29 cellular contexts compared by ENCODE assay signal in genomic region chr16:88653606-88654362, GRCh38. TPM values are rescaled to one million over a fixed set of nuclear protein-coding genes. Genes with fewer than 3 reads are reported as not detected.
DNase-seq lines count a peak whose midpoint lies in the region; ATAC-seq lines count a peak whose summit lies in the region.
"Had no signal": no experiment of that assay in that cellular context is flagged by ENCODE, and none has a peak within 500 bp of the region (broad histone marks: within the 10 kb centered on the region; RNA-seq: fewer than 3 reads in every experiment).

No MANE protein-coding gene starts in this region.

- CTCF ChIA-PET in activated CD4-positive, alpha-beta T cell treated with anti-CD3 and anti-CD28 coated beads, Interleukin-2, amount 10 ng/mL, durations not matched to agents 7 days and 5 days (lab: Charles Lee), result interaction anchor here (0.6 kb wide), 1 partner anchor 130 kb away, joined by 3 read pairs; no protein-coding TSS in a partner anchor

- no peak overlapping the region for H3K4me3 ChIP-seq in BLaER1 treated with 17β-estradiol and CSF1 and Interleukin-3, amounts not matched to agents 10 nM and 100 nM
- H3K4me3 ChIP-seq: ascending aorta, cardiac muscle cell, gastrocnemius medialis, skin epidermis had no signal

- no peaks in the 10 kb centered on the region for H3K9me3 ChIP-seq in BLaER1 treated with 17β-estradiol and CSF1 and Interleukin-3, amounts not matched to agents 10 nM and 100 nM (replicated peaks in 1 of 11)
- H3K9me3 ChIP-seq: ascending aorta, Caco-2, gastrocnemius medialis had no signal

- peaks cover 8% of the 10 kb centered on the region for H3K36me3 Mint-ChIP-seq in activated CD4-positive, alpha-beta T cell treated with anti-CD3 and anti-CD28 coated beads, Interleukin-2, amount 10 ng/mL, durations not matched to agents 7 days and 5 days (ENCODE audit: low read depth)
- peaks cover 16% of the 10 kb centered on the region for H3K36me3 Mint-ChIP-seq in activated T-helper 1 cell treated with anti-CD3 and anti-CD28 coated beads, Interleukin-12 subunit alpha, Interleukin-12 subunit beta, Interleukin-2, Interleukin-4 antibody, amounts not matched to agents 30 ng/mL and 10 ng/mL and 1 ng/mL, durations not matched to agents 14 hours and 24 hours and 36 hours (ENCODE audit: low read depth)
- H3K36me3 Mint-ChIP-seq in naive thymus-derived CD8-positive, alpha-beta T cell, result peaks cover 0 to 15% (median 2%) of the 10 kb centered on the region in 3 donors
- H3K36me3 Mint-ChIP-seq: type B pancreatic cell had no signal

- peak overlapping the region in 2 of 11 experiments; percentile 96 to 97; a peak in 3 of 22 replicates for H3K9ac ChIP-seq in BLaER1 treated with 17β-estradiol and CSF1 and Interleukin-3, amounts not matched to agents 10 nM and 100 nM

- peak overlapping the region; percentile 87 for H3K27ac Mint-ChIP-seq in activated CD4-positive, alpha-beta T cell treated with anti-CD3 and anti-CD28 coated beads, Interleukin-2, amount 10 ng/mL, durations not matched to agents 7 days and 5 days
- peak overlapping the region; percentile 44 for H3K27ac Mint-ChIP-seq in activated T-helper 1 cell treated with anti-CD3 and anti-CD28 coated beads, Interleukin-12 subunit alpha, Interleukin-12 subunit beta, Interleukin-2, Interleukin-4 antibody, amounts not matched to agents 30 ng/mL and 10 ng/mL and 1 ng/mL, durations not matched to agents 14 hours and 24 hours and 36 hours
- peak overlapping the region in 8 of 10 donors; percentile 48 to 89 (median 74) for H3K27ac Mint-ChIP-seq in naive thymus-derived CD8-positive, alpha-beta T cell
- H3K27ac Mint-ChIP-seq: type B pancreatic cell had no signal

- H3K27ac ChIP-seq in BLaER1 treated with 17β-estradiol and CSF1 and Interleukin-3, amounts not matched to agents 10 nM and 100 nM, result peak overlapping the region in 3 of 11 experiments; percentile 97 to 99 (median 97); a peak in 2 of 22 replicates
- H3K27ac ChIP-seq: ascending aorta, cardiac muscle cell, gastrocnemius medialis, skin epidermis had no signal

- no peaks in the 10 kb centered on the region for H3K27me3 ChIP-seq in BLaER1 treated with 17β-estradiol and CSF1 and Interleukin-3, amounts not matched to agents 10 nM and 100 nM
- H3K27me3 ChIP-seq: ascending aorta, cardiac muscle cell, gastrocnemius medialis had no signal

- H3K36me3 ChIP-seq in BLaER1 treated with 17β-estradiol and CSF1 and Interleukin-3, amounts not matched to agents 10 nM and 100 nM, result peaks cover 11 to 63% (median 26%) of the 10 kb centered on the region in 11 experiments; a peak in 21 of 22 replicates

- peak overlapping the region in 9 of 11 experiments; percentile 15 to 100 (median 99); a peak in 11 of 22 replicates for H3K4me2 ChIP-seq in BLaER1 treated with 17β-estradiol and CSF1 and Interleukin-3, amounts not matched to agents 10 nM and 100 nM

- DNase-seq in activated CD4-positive, alpha-beta T cell treated with anti-CD3 and anti-CD28 coated beads, Interleukin-2, amount 10 ng/mL, durations not matched to agents 7 days and 5 days, result no peak
- no peak for DNase-seq in activated CD4-positive, alpha-beta T cell treated with anti-CD3 and anti-CD28 coated beads for 1 hour
- no peak for DNase-seq in activated T-helper 1 cell treated with anti-CD3 and anti-CD28 coated beads, Interleukin-12 subunit alpha, Interleukin-12 subunit beta, Interleukin-2, Interleukin-4 antibody, amounts not matched to agents 30 ng/mL and 10 ng/mL and 1 ng/mL, durations not matched to agents 14 hours and 24 hours and 36 hours (ENCODE audit: low spot score)
- DNase-seq in naive thymus-derived CD8-positive, alpha-beta T cell, result no peak
- no peak for DNase-seq in NCI-H2081 treated with DMSO at 0.1 percent for 48 hours (lab: John Stamatoyannopoulos, UW)
- DNase-seq in SIG-M5 treated with dmso at 0.1 percent for 504 hours (lab: John Stamatoyannopoulos, UW; ENCODE audit: unreplicated experiment), result no peak
- no peak for DNase-seq in islet precursor cell
- DNase-seq: activated naive CD4-positive, alpha-beta T cell treated with Interleukin-2 at 50 U/mL for 16 hours; activated T-cell treated with anti-CD3 and anti-CD28 coated beads, Interleukin-2, amount 50 U/mL, for 1 hour; Caco-2; gastrocnemius medialis; GDM1; H7; hippocampal formation; IMR-90; mesenchymal stem cell; NCI-H1092 treated with DMSO at 0.1 percent for 48 hours; NCI-H187; NCI-H524 treated with DMSO at 0.1 percent for 48 hours; NK-92 treated with Interleukin-12 subunit alpha and Interleukin-12 subunit beta, amount 100 ng/mL, for 24 hours; occipital lobe; PC-3 had no signal

- H4K20me1 ChIP-seq in BLaER1 treated with 17β-estradiol and CSF1 and Interleukin-3, amounts not matched to agents 10 nM and 100 nM, result peaks cover 17 to 54% (median 20%) of the 10 kb centered on the region in 11 experiments

- H3K4me1 Mint-ChIP-seq in activated CD4-positive, alpha-beta T cell treated with anti-CD3 and anti-CD28 coated beads, Interleukin-2, amount 10 ng/mL, durations not matched to agents 7 days and 5 days, result peaks cover 22% of the 10 kb centered on the region
- H3K4me1 Mint-ChIP-seq in activated T-helper 1 cell treated with anti-CD3 and anti-CD28 coated beads, Interleukin-12 subunit alpha, Interleukin-12 subunit beta, Interleukin-2, Interleukin-4 antibody, amounts not matched to agents 30 ng/mL and 10 ng/mL and 1 ng/mL, durations not matched to agents 14 hours and 24 hours and 36 hours (ENCODE audit: low read depth), result peaks cover 13% of the 10 kb centered on the region
- H3K4me1 Mint-ChIP-seq in naive thymus-derived CD8-positive, alpha-beta T cell, result peaks cover 8 to 33% (median 23%) of the 10 kb centered on the region in 4 donors

- H3K4me3 Mint-ChIP-seq in activated CD4-positive, alpha-beta T cell treated with anti-CD3 and anti-CD28 coated beads, Interleukin-2, amount 10 ng/mL, durations not matched to agents 7 days and 5 days, result no peak overlapping the region
- no peak overlapping the region for H3K4me3 Mint-ChIP-seq in activated T-helper 1 cell treated with anti-CD3 and anti-CD28 coated beads, Interleukin-12 subunit alpha, Interleukin-12 subunit beta, Interleukin-2, Interleukin-4 antibody, amounts not matched to agents 30 ng/mL and 10 ng/mL and 1 ng/mL, durations not matched to agents 14 hours and 24 hours and 36 hours
- peak overlapping the region in 2 of 10 donors; percentile 37 to 47 for H3K4me3 Mint-ChIP-seq in naive thymus-derived CD8-positive, alpha-beta T cell
- H3K4me3 Mint-ChIP-seq: type B pancreatic cell had no signal

- POLR2A ChIA-PET in activated CD4-positive, alpha-beta T cell treated with anti-CD3 and anti-CD28 coated beads, Interleukin-2, amount 10 ng/mL, durations not matched to agents 7 days and 5 days (lab: Charles Lee), result no interaction called here
- POLR2A ChIA-PET in naive thymus-derived CD8-positive, alpha-beta T cell (lab: Charles Lee), result interaction anchor here (1.6 to 2.5 kb wide), 2 partner anchors 17 to 49 kb away, joined by 5 to 7 read pairs; no protein-coding TSS in a partner anchor

- H3K27me3 Mint-ChIP-seq in activated CD4-positive, alpha-beta T cell treated with anti-CD3 and anti-CD28 coated beads, Interleukin-2, amount 10 ng/mL, durations not matched to agents 7 days and 5 days, result no peaks in the 10 kb centered on the region
- no peaks in the 10 kb centered on the region for H3K27me3 Mint-ChIP-seq in activated T-helper 1 cell treated with anti-CD3 and anti-CD28 coated beads, Interleukin-12 subunit alpha, Interleukin-12 subunit beta, Interleukin-2, Interleukin-4 antibody, amounts not matched to agents 30 ng/mL and 10 ng/mL and 1 ng/mL, durations not matched to agents 14 hours and 24 hours and 36 hours (ENCODE audit: insufficient read depth)
- no peaks in the 10 kb centered on the region for H3K27me3 Mint-ChIP-seq in naive thymus-derived CD8-positive, alpha-beta T cell
- H3K27me3 Mint-ChIP-seq: type B pancreatic cell had no signal

- intact Hi-C loops in activated T-helper 1 cell treated with anti-CD3 and anti-CD28 coated beads, Interleukin-12 subunit alpha, Interleukin-12 subunit beta, Interleukin-2, Interleukin-4 antibody, amounts not matched to agents 30 ng/mL and 10 ng/mL and 1 ng/mL, durations not matched to agents 14 hours and 24 hours and 36 hours (cut with micrococcal nuclease), result no loop called here

- no peak for ATAC-seq in naive thymus-derived CD8-positive, alpha-beta T cell
- ATAC-seq: esophagus mucosa, gastrocnemius medialis, PC-3, Right ventricle myocardium inferior had no signal

- H3K9me3 Mint-ChIP-seq in activated CD4-positive, alpha-beta T cell treated with anti-CD3 and anti-CD28 coated beads, Interleukin-2, amount 10 ng/mL, durations not matched to agents 7 days and 5 days, result no peaks in the 10 kb centered on the region
- H3K9me3 Mint-ChIP-seq in activated T-helper 1 cell treated with anti-CD3 and anti-CD28 coated beads, Interleukin-12 subunit alpha, Interleukin-12 subunit beta, Interleukin-2, Interleukin-4 antibody, amounts not matched to agents 30 ng/mL and 10 ng/mL and 1 ng/mL, durations not matched to agents 14 hours and 24 hours and 36 hours, result no peaks in the 10 kb centered on the region
- H3K9me3 Mint-ChIP-seq in naive thymus-derived CD8-positive, alpha-beta T cell, result no peaks in the 10 kb centered on the region
- H3K9me3 Mint-ChIP-seq: type B pancreatic cell had no signal

- H3K4me1 ChIP-seq in BLaER1 treated with 17β-estradiol and CSF1 and Interleukin-3, amounts not matched to agents 10 nM and 100 nM, result peaks cover 58 to 90% (median 82%) of the 10 kb centered on the region in 10 experiments

RNA-seq across cellular contexts. Expression of gene CYBA, which starts 2.9 kb away (rescaled TPM):
- 100 to 1,000 TPM; 486 to 586 TPM for total RNA-seq in activated CD4-positive, alpha-beta T cell treated with anti-CD3 and anti-CD28 coated beads, Interleukin-2, amount 10 ng/mL, durations not matched to agents 7 days and 5 days
- 218 and 219 TPM in 2 replicates for total RNA-seq in activated T-helper 1 cell treated with anti-CD3 and anti-CD28 coated beads, Interleukin-12 subunit alpha, Interleukin-12 subunit beta, Interleukin-2, Interleukin-4 antibody, amounts not matched to agents 30 ng/mL and 10 ng/mL and 1 ng/mL, durations not matched to agents 14 hours and 24 hours and 36 hours
- total RNA-seq in naive thymus-derived CD8-positive, alpha-beta T cell, result 100 to 1,000 TPM; 231 to 235 TPM
- 100 to 1,000 TPM; 625 to 787 (median 649) TPM for polyA plus RNA-seq in naive thymus-derived CD8-positive, alpha-beta T cell
- total RNA-seq: PC-3 had no signal

RNA-seq across cellular contexts. Expression of gene MVD, which starts 9.1 kb away (rescaled TPM):
- total RNA-seq in activated CD4-positive, alpha-beta T cell treated with anti-CD3 and anti-CD28 coated beads, Interleukin-2, amount 10 ng/mL, durations not matched to agents 7 days and 5 days, result 10 to 100 TPM; 65.3 to 72.3 TPM
- 88.8 and 90.0 TPM in 2 replicates for total RNA-seq in activated T-helper 1 cell treated with anti-CD3 and anti-CD28 coated beads, Interleukin-12 subunit alpha, Interleukin-12 subunit beta, Interleukin-2, Interleukin-4 antibody, amounts not matched to agents 30 ng/mL and 10 ng/mL and 1 ng/mL, durations not matched to agents 14 hours and 24 hours and 36 hours
- 10 to 100 TPM; 40.2 to 42.7 TPM for total RNA-seq in naive thymus-derived CD8-positive, alpha-beta T cell
- 10 to 100 TPM; 14.4 to 20.4 (median 18.5) TPM for polyA plus RNA-seq in naive thymus-derived CD8-positive, alpha-beta T cell

RNA-seq across cellular contexts. Expression of gene IL17C, which starts 15.4 kb away (rescaled TPM):
- total RNA-seq in activated CD4-positive, alpha-beta T cell treated with anti-CD3 and anti-CD28 coated beads, Interleukin-2, amount 10 ng/mL, durations not matched to agents 7 days and 5 days, result under 1 TPM in 1 of 2 experiments, not detected in 1; 0.20 TPM
- not detected in 2 replicates for total RNA-seq in activated T-helper 1 cell treated with anti-CD3 and anti-CD28 coated beads, Interleukin-12 subunit alpha, Interleukin-12 subunit beta, Interleukin-2, Interleukin-4 antibody, amounts not matched to agents 30 ng/mL and 10 ng/mL and 1 ng/mL, durations not matched to agents 14 hours and 24 hours and 36 hours
- total RNA-seq in naive thymus-derived CD8-positive, alpha-beta T cell, result under 1 TPM; 0.49 to 0.60 TPM
- polyA plus RNA-seq in naive thymus-derived CD8-positive, alpha-beta T cell, result under 1 TPM in 2 of 3 donors, not detected in 1; 0.16 to 0.69 TPM
- total RNA-seq: ascending aorta, Caco-2, cardiac muscle cell, esophagus mucosa, gastrocnemius medialis, IMR-90, occipital lobe, PC-3, Right ventricle myocardium inferior had no signal
- polyA plus RNA-seq: cardiac muscle cell had no signal

RNA-seq across cellular contexts. Expression of gene SNAI3, which starts 32.5 kb away (rescaled TPM):
- 10 to 100 TPM; 21.0 to 24.2 TPM for total RNA-seq in activated CD4-positive, alpha-beta T cell treated with anti-CD3 and anti-CD28 coated beads, Interleukin-2, amount 10 ng/mL, durations not matched to agents 7 days and 5 days
- 1.8 and 2.4 TPM in 2 replicates for total RNA-seq in activated T-helper 1 cell treated with anti-CD3 and anti-CD28 coated beads, Interleukin-12 subunit alpha, Interleukin-12 subunit beta, Interleukin-2, Interleukin-4 antibody, amounts not matched to agents 30 ng/mL and 10 ng/mL and 1 ng/mL, durations not matched to agents 14 hours and 24 hours and 36 hours
- total RNA-seq in naive thymus-derived CD8-positive, alpha-beta T cell, result 1 to 10 TPM; 2.3 to 2.5 TPM
- polyA plus RNA-seq in naive thymus-derived CD8-positive, alpha-beta T cell, result 1 to 10 TPM; 3.3 to 6.1 (median 5.3) TPM
- total RNA-seq: ascending aorta, IMR-90 had no signal

RNA-seq across cellular contexts. Expression of gene RNF166, which starts 52.4 kb away (rescaled TPM):
- total RNA-seq in activated CD4-positive, alpha-beta T cell treated with anti-CD3 and anti-CD28 coated beads, Interleukin-2, amount 10 ng/mL, durations not matched to agents 7 days and 5 days, result 100 to 1,000 TPM; 214 to 234 TPM
- 42.4 and 45.0 TPM in 2 replicates for total RNA-seq in activated T-helper 1 cell treated with anti-CD3 and anti-CD28 coated beads, Interleukin-12 subunit alpha, Interleukin-12 subunit beta, Interleukin-2, Interleukin-4 antibody, amounts not matched to agents 30 ng/mL and 10 ng/mL and 1 ng/mL, durations not matched to agents 14 hours and 24 hours and 36 hours
- total RNA-seq in naive thymus-derived CD8-positive, alpha-beta T cell, result 100 to 1,000 TPM; 209 to 230 TPM
- 100 to 1,000 TPM in 2 of 3 donors, 10 to 100 TPM in 1; 79.4 to 104 (median 101) TPM for polyA plus RNA-seq in naive thymus-derived CD8-positive, alpha-beta T cell
